ENCODE assay signal across 11 cellular contexts in genomic region chr2:126467367-126468054, GRCh38.
DNase-seq lines count a peak whose midpoint lies in the region; ATAC-seq and FAIRE-seq lines count a peak whose summit lies in the region.
"Had no signal": no experiment of that assay in that cellular context is flagged by ENCODE, and none has a peak within 500 bp of the region (broad histone marks: within the 10 kb centered on the region; RNA-seq: fewer than 3 reads in every experiment).

No MANE protein-coding gene starts in this region.

- intact Hi-C loops in posterior vena cava (cut with DNase I), result no loop called here

- peak; percentile 89 for FAIRE-seq in GM18507 (lab: Jason Lieb, UNC)
- FAIRE-seq: endothelial cell of umbilical vein, K562 had no signal

- DNase-seq in GM18507 (ENCODE audit: extremely low spot score, insufficient read length, low read depth), result peak; percentile 46
- DNase-seq in DMS79 (lab: John Stamatoyannopoulos, UW), result no peak
- DNase-seq in cerebellar nuclear complex (lab: John Stamatoyannopoulos, UW), result no peak
- no peak for DNase-seq in posterior vena cava (ENCODE audit: low spot score)
- DNase-seq in midbrain (lab: John Stamatoyannopoulos, UW), result no peak
- DNase-seq: CD8-positive, alpha-beta memory T cell had no signal

- ATAC-seq in GM19438 (IDR thresholded peaks at IDR 0.05; ENCODE audit: low read depth, unreplicated experiment) (peak; percentile 96), HG02852 (IDR thresholded peaks at IDR 0.05; ENCODE audit: unreplicated experiment) (peak; percentile 98), HG03558 (IDR thresholded peaks at IDR 0.05; ENCODE audit: extremely low read depth, unreplicated experiment) (peak; percentile 91)
- ATAC-seq: K562 had no signal
